In genomic region chr2:216653931-216654365, GRCh38 we compare ENCODE assay signal across 20 cellular contexts. TPM values are rescaled to one million over a fixed set of nuclear protein-coding genes. Genes with fewer than 3 reads are reported as not detected.
DNase-seq lines count a peak whose midpoint lies in the region; ATAC-seq and TF ChIP-seq lines count a peak whose summit lies in the region.
"Had no signal": no experiment of that assay in that cellular context is flagged by ENCODE, and none has a peak within 500 bp of the region (broad histone marks: within the 10 kb centered on the region; RNA-seq: fewer than 3 reads in every experiment).

No MANE protein-coding gene starts in this region.

- peak overlapping the region; percentile 26 for H3K4me3 Mint-ChIP-seq in osteocyte (ENCODE audit: unreplicated experiment)
- H3K4me3 Mint-ChIP-seq in naive thymus-derived CD8-positive, alpha-beta T cell = no peak overlapping the region
- H3K4me3 Mint-ChIP-seq: activated B cell treated with CpG ODN at 0.5 μM for 24 hours; activated T-helper 17 cell treated with anti-CD3 and anti-CD28 coated beads, Interleukin-2, amount 50 U/mL, for 72 hours; memory B cell had no signal

- POLR2A ChIA-PET in naive thymus-derived CD8-positive, alpha-beta T cell (lab: Charles Lee) = no interaction called here

- peaks cover 49% of the 10 kb centered on the region for H3K36me3 Mint-ChIP-seq in osteocyte (ENCODE audit: unreplicated experiment)
- no peaks in the 10 kb centered on the region for H3K36me3 Mint-ChIP-seq in naive thymus-derived CD8-positive, alpha-beta T cell
- H3K36me3 Mint-ChIP-seq: memory B cell had no signal

- TF ChIP-seq CTCF in AG09319 (IDR thresholded peaks at IDR 0.05; ENCODE audit: low read depth, low read length) = no peak
- TF ChIP-seq CTCF in fibroblast of pulmonary artery (IDR thresholded peaks at IDR 0.05; ENCODE audit: low read length, missing control alignments) = no peak
- TF ChIP-seq CTCF in osteocyte (IDR thresholded peaks at IDR 0.05) = no peak

- no peak overlapping the region for H3K4me3 ChIP-seq in adipocyte (ENCODE audit: low read length)
- H3K4me3 ChIP-seq in fibroblast of pulmonary artery (replicated peaks; ENCODE audit: low read depth, low read length) = no peak overlapping the region
- H3K4me3 ChIP-seq: adrenal gland had no signal

- H3K27ac Mint-ChIP-seq in osteocyte (ENCODE audit: unreplicated experiment) = peak overlapping the region; percentile 95
- H3K27ac Mint-ChIP-seq in naive thymus-derived CD8-positive, alpha-beta T cell = no peak overlapping the region
- H3K27ac Mint-ChIP-seq: activated B cell treated with CpG ODN at 0.5 μM for 24 hours; activated T-helper 17 cell treated with anti-CD3 and anti-CD28 coated beads, Interleukin-2, amount 50 U/mL, for 72 hours; memory B cell had no signal

- H3K9ac ChIP-seq in adipocyte (ENCODE audit: low read length) = no peak overlapping the region

- H3K4me1 Mint-ChIP-seq in osteocyte (ENCODE audit: unreplicated experiment) = peaks cover 95% of the 10 kb centered on the region
- peaks cover 0 to 2% (median under 1%) of the 10 kb centered on the region in 4 donors for H3K4me1 Mint-ChIP-seq in naive thymus-derived CD8-positive, alpha-beta T cell
- H3K4me1 Mint-ChIP-seq: activated B cell treated with CpG ODN at 0.5 μM for 24 hours; activated T-helper 17 cell treated with anti-CD3 and anti-CD28 coated beads, Interleukin-2, amount 50 U/mL, for 72 hours; memory B cell had no signal

- H3K9me3 ChIP-seq in adipocyte (ENCODE audit: control insufficient read depth, low read length) = no peaks in the 10 kb centered on the region
- H3K9me3 ChIP-seq: adrenal gland had no signal

- DNase-seq in AG09319 (ENCODE audit: extremely low read depth, low read depth) = peak; percentile 25
- peak; percentile 78 for DNase-seq in adipocyte (ENCODE audit: low read depth)
- DNase-seq in fibroblast of pulmonary artery (ENCODE audit: low read depth) = peak; percentile 56
- no peak for DNase-seq in osteocyte (ENCODE audit: extremely low spot score, unreplicated experiment)
- DNase-seq in cerebellar cortex (ENCODE audit: low spot score) = no peak
- no peak for DNase-seq in naive thymus-derived CD8-positive, alpha-beta T cell
- DNase-seq in iPS-NIHi7 (ENCODE audit: extremely low spot score) = no peak
- DNase-seq: activated B cell treated with CpG ODN at 0.5 μM for 24 hours; adrenal gland; islet precursor cell; NCI-H1694; NCI-H446; NK-92 treated with Interleukin-12 subunit alpha and Interleukin-12 subunit beta, amount 100 ng/mL, for 24 hours; stimulated activated naive CD8-positive, alpha-beta T cell treated with anti-CD3 and anti-CD28 coated beads, Interleukin-15, Interleukin-2, amounts not matched to agents 100 U/mL and 50 U/mL, for 24 hours had no signal

- peaks cover 5% of the 10 kb centered on the region for H3K27me3 ChIP-seq in adipocyte (replicated peaks; ENCODE audit: control insufficient read depth, insufficient read depth, low read length)
- H3K27me3 ChIP-seq: adrenal gland had no signal

- no peaks in the 10 kb centered on the region for H3K9me3 Mint-ChIP-seq in osteocyte (ENCODE audit: unreplicated experiment)
- H3K9me3 Mint-ChIP-seq in naive thymus-derived CD8-positive, alpha-beta T cell = no peaks in the 10 kb centered on the region
- H3K9me3 Mint-ChIP-seq: activated B cell treated with CpG ODN at 0.5 μM for 24 hours; activated T-helper 17 cell treated with anti-CD3 and anti-CD28 coated beads, Interleukin-2, amount 50 U/mL, for 72 hours; memory B cell had no signal

- H3K27me3 Mint-ChIP-seq in osteocyte (ENCODE audit: unreplicated experiment) = no peaks in the 10 kb centered on the region
- H3K27me3 Mint-ChIP-seq in naive thymus-derived CD8-positive, alpha-beta T cell = peaks cover 0 to 7% (median 0%) of the 10 kb centered on the region in 5 donors

- H3K4me1 ChIP-seq in adipocyte (ENCODE audit: control insufficient read depth, insufficient read depth, low read length) = peaks cover 42% of the 10 kb centered on the region

- no peak for ATAC-seq in naive thymus-derived CD8-positive, alpha-beta T cell
- no peak for ATAC-seq in HG03095 (IDR thresholded peaks at IDR 0.05; ENCODE audit: unreplicated experiment)
- ATAC-seq: activated T-helper 17 cell treated with anti-CD3 and anti-CD28 coated beads, Interleukin-2, amount 50 U/mL, for 72 hours; stimulated activated naive CD8-positive, alpha-beta T cell treated with anti-CD3 and anti-CD28 coated beads, Interleukin-15, Interleukin-2, amounts not matched to agents 100 U/mL and 50 U/mL, for 24 hours had no signal

- no peaks in the 10 kb centered on the region for H3K36me3 ChIP-seq in adipocyte (ENCODE audit: control insufficient read depth, insufficient read depth, low read length, severe bottlenecking)
- H3K36me3 ChIP-seq: adrenal gland had no signal

RNA-seq across cellular contexts. Expression of gene IGFBP2, which starts 20.7 kb away (rescaled TPM):
- total RNA-seq in osteocyte = 2,796 and 2,855 TPM in 2 replicates
- total RNA-seq in naive thymus-derived CD8-positive, alpha-beta T cell = not detected
- polyA plus RNA-seq in naive thymus-derived CD8-positive, alpha-beta T cell = under 1 TPM in 2 of 3 donors, not detected in 1; 0.15 to 0.48 TPM
- total RNA-seq: activated B cell treated with CpG ODN at 0.5 μM for 24 hours had no signal

RNA-seq across cellular contexts. Expression of gene IGFBP5, which starts 41.4 kb away (rescaled TPM):
- total RNA-seq in osteocyte = 1,145 and 1,383 TPM in 2 replicates
- not detected for total RNA-seq in naive thymus-derived CD8-positive, alpha-beta T cell
- polyA plus RNA-seq in naive thymus-derived CD8-positive, alpha-beta T cell = not detected
- total RNA-seq: activated B cell treated with CpG ODN at 0.5 μM for 24 hours; activated CD8-positive, alpha-beta memory T cell treated with anti-CD3 and anti-CD28 coated beads for 36 hours; activated T-helper 17 cell treated with anti-CD3 and anti-CD28 coated beads, Interleukin-2, amount 50 U/mL, for 72 hours; MCF 10A; T-helper 1 cell treated with Interleukin-12 subunit alpha and Interleukin-12 subunit beta and Interleukin-4 antibody, amounts not matched to agents 30 ng/mL and 1 ng/mL, for 36 hours had no signal

Comparison
In these comparisons a context has a peak if more than half of its experiments do, and no peak if none do; other contexts are left out.
1. DNase-seq: peak in AG09319 (single experiment), adipocyte (single experiment) and fibroblast of pulmonary artery (single experiment); none in osteocyte (single experiment), cerebellar cortex (single experiment), naive thymus-derived CD8-positive, alpha-beta T cell (0 of 10) and iPS-NIHi7 (single experiment).
2. RNA of gene IGFBP2, which starts 20.7 kb away (total RNA-seq): 2,796 to 2,855 TPM in osteocyte; not detected in naive thymus-derived CD8-positive, alpha-beta T cell; every median in the first group is over 1,000 times any median in the second.
3. RNA of gene IGFBP5, which starts 41.4 kb away (total RNA-seq): 1,145 to 1,383 TPM in osteocyte; not detected in naive thymus-derived CD8-positive, alpha-beta T cell; every median in the first group is over 1,000 times any median in the second.